Comparison of ENCODE assay signal across 10 cellular contexts in the genomic region with DNA sequence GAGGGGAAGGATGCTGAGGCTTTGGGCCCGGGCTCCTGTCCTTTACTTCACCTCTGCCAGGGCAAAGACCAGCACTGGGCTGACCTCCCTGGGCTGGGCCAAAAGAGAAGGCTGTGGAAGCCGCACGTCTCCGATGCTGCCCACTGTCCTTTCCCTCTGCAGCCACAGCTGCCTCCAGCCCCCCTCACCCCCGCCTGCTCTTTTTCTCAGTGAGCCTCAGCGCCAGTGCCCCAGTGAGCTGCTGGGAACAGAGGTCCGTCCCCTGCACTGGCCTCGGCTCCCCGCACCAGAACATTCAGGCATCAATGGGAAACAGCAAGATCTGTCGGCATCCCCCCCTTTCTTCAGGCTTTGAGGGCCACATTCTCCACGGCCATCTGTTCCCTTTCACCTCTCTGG.
A peak's percentile ranks its signal among the peaks of the same experiment; 100 is the strongest.
DNase-seq lines count a peak whose midpoint lies in the region; ATAC-seq and TF ChIP-seq lines count a peak whose summit lies in the region.
"Had no signal": no experiment of that assay in that cellular context is flagged by ENCODE, and none has a peak within 500 bp of the region (broad histone marks: within the 10 kb centered on the region; RNA-seq: fewer than 3 reads in every experiment).

No MANE protein-coding gene starts in this region.

- peaks cover 38% of the 10 kb centered on the region for H3K4me1 Mint-ChIP-seq in glutamatergic neuron (ENCODE audit: low read depth, unreplicated experiment)
- peaks cover 86% of the 10 kb centered on the region for H3K4me1 Mint-ChIP-seq in neural crest cell
- H3K4me1 Mint-ChIP-seq in activated CD8-positive, alpha-beta memory T cell treated with anti-CD3 and anti-CD28 coated beads, Interleukin-2, amount 10 ng/mL, durations not matched to agents 7 days and 5 days: no peaks in the 10 kb centered on the region
- peaks cover 45% of the 10 kb centered on the region for H3K4me1 Mint-ChIP-seq in activated naive CD8-positive, alpha-beta T cell treated with anti-CD3 and anti-CD28 coated beads, Interleukin-2, amount 50 U/mL, for 24 hours

- no peaks in the 10 kb centered on the region for H3K27me3 ChIP-seq in adipocyte (replicated peaks; ENCODE audit: control insufficient read depth, insufficient read depth, low read length)
- no peaks in the 10 kb centered on the region for H3K27me3 ChIP-seq in thyroid gland

- H3K9me3 ChIP-seq in adipocyte (ENCODE audit: control insufficient read depth, low read length) (no peaks in the 10 kb centered on the region), thyroid gland (no peaks in the 10 kb centered on the region)

- H3K4me3 Mint-ChIP-seq in glutamatergic neuron (ENCODE audit: unreplicated experiment) (no peak overlapping the region), neural crest cell (peak overlapping the region; percentile 85)
- no peak overlapping the region for H3K4me3 Mint-ChIP-seq in activated CD8-positive, alpha-beta memory T cell treated with anti-CD3 and anti-CD28 coated beads, Interleukin-2, amount 10 ng/mL, durations not matched to agents 7 days and 5 days
- H3K4me3 Mint-ChIP-seq in activated naive CD8-positive, alpha-beta T cell treated with anti-CD3 and anti-CD28 coated beads, Interleukin-2, amount 50 U/mL, for 24 hours: no peak overlapping the region

- peak overlapping the region in 2 of 3 donors; percentile 0 to 14 for H3K27ac ChIP-seq in thyroid gland

- H3K36me3 Mint-ChIP-seq in glutamatergic neuron (ENCODE audit: unreplicated experiment) (no peaks in the 10 kb centered on the region), neural crest cell (ENCODE audit: low read depth) (no peaks in the 10 kb centered on the region)
- H3K36me3 Mint-ChIP-seq in activated CD8-positive, alpha-beta memory T cell treated with anti-CD3 and anti-CD28 coated beads, Interleukin-2, amount 10 ng/mL, durations not matched to agents 7 days and 5 days: no peaks in the 10 kb centered on the region
- H3K36me3 Mint-ChIP-seq in activated naive CD4-positive, alpha-beta T cell treated with anti-CD3 and anti-CD28 coated beads, Interleukin-2, amount 50 U/mL, for 72 hours: no peaks in the 10 kb centered on the region
- no peaks in the 10 kb centered on the region for H3K36me3 Mint-ChIP-seq in activated naive CD8-positive, alpha-beta T cell treated with anti-CD3 and anti-CD28 coated beads, Interleukin-2, amount 50 U/mL, for 24 hours (ENCODE audit: low read depth)

- H3K27me3 Mint-ChIP-seq in glutamatergic neuron (ENCODE audit: unreplicated experiment): no peaks in the 10 kb centered on the region
- H3K27me3 Mint-ChIP-seq in neural crest cell (ENCODE audit: low read depth): no peaks in the 10 kb centered on the region
- no peaks in the 10 kb centered on the region for H3K27me3 Mint-ChIP-seq in activated CD8-positive, alpha-beta memory T cell treated with anti-CD3 and anti-CD28 coated beads, Interleukin-2, amount 10 ng/mL, durations not matched to agents 7 days and 5 days
- H3K27me3 Mint-ChIP-seq in activated naive CD8-positive, alpha-beta T cell treated with anti-CD3 and anti-CD28 coated beads, Interleukin-2, amount 50 U/mL, for 24 hours: no peaks in the 10 kb centered on the region

- no peak for TF ChIP-seq CTCF in glutamatergic neuron (IDR thresholded peaks at IDR 0.05; ENCODE audit: partially characterized antibody, unreplicated experiment)
- no peak for TF ChIP-seq CTCF in neural crest cell (conservative IDR thresholded peaks at IDR 0.05)
- no peak for TF ChIP-seq CTCF in thyroid gland (IDR thresholded peaks at IDR 0.05)

- H3K4me1 ChIP-seq in adipocyte (ENCODE audit: control insufficient read depth, insufficient read depth, low read length) (peaks cover 81% of the 10 kb centered on the region), thyroid gland (peaks cover 24 to 60% of the 10 kb centered on the region in 2 donors)

- peak overlapping the region; percentile 39 for H3K9ac ChIP-seq in adipocyte (ENCODE audit: low read length)

- H3K27ac Mint-ChIP-seq in glutamatergic neuron (ENCODE audit: unreplicated experiment): peak overlapping the region; percentile 39
- H3K27ac Mint-ChIP-seq in neural crest cell (ENCODE audit: unreplicated experiment): peak overlapping the region; percentile 91
- H3K27ac Mint-ChIP-seq in activated CD8-positive, alpha-beta memory T cell treated with anti-CD3 and anti-CD28 coated beads, Interleukin-2, amount 10 ng/mL, durations not matched to agents 7 days and 5 days: no peak overlapping the region
- H3K27ac Mint-ChIP-seq in activated naive CD4-positive, alpha-beta T cell treated with anti-CD3 and anti-CD28 coated beads, Interleukin-2, amount 50 U/mL, for 72 hours: peak overlapping the region in 1 of 2 donors; percentile 63
- no peak overlapping the region for H3K27ac Mint-ChIP-seq in activated naive CD8-positive, alpha-beta T cell treated with anti-CD3 and anti-CD28 coated beads, Interleukin-2, amount 50 U/mL, for 24 hours

- DNase-seq in adipocyte (ENCODE audit: low read depth) (no peak), glutamatergic neuron (peak; percentile 36), neural crest cell (ENCODE audit: low read depth, low spot score) (peak; percentile 67), thyroid gland (no peak), H4 (ENCODE audit: low spot score) (no peak)
- no peak for DNase-seq in activated CD8-positive, alpha-beta memory T cell treated with anti-CD3 and anti-CD28 coated beads, Interleukin-2, amount 10 ng/mL, durations not matched to agents 7 days and 5 days
- DNase-seq in activated naive CD4-positive, alpha-beta T cell treated with anti-CD3 and anti-CD28 coated beads, Interleukin-2, amount 50 U/mL, for 72 hours (ENCODE audit: low spot score in 2 of 2): no peak
- no peak for DNase-seq in activated naive CD8-positive, alpha-beta T cell treated with anti-CD3 and anti-CD28 coated beads, Interleukin-2, amount 50 U/mL, for 24 hours
- DNase-seq: OCI-M1, T1000 had no signal

- H3K36me3 ChIP-seq in adipocyte (ENCODE audit: control insufficient read depth, insufficient read depth, low read length, severe bottlenecking): no peaks in the 10 kb centered on the region
- H3K36me3 ChIP-seq in thyroid gland: no peaks in the 10 kb centered on the region

- no peak for ATAC-seq in activated CD8-positive, alpha-beta memory T cell treated with anti-CD3 and anti-CD28 coated beads, Interleukin-2, amount 10 ng/mL, durations not matched to agents 7 days and 5 days
- no peak for ATAC-seq in activated naive CD4-positive, alpha-beta T cell treated with anti-CD3 and anti-CD28 coated beads, Interleukin-2, amount 50 U/mL, for 72 hours
- ATAC-seq in activated naive CD8-positive, alpha-beta T cell treated with anti-CD3 and anti-CD28 coated beads, Interleukin-2, amount 50 U/mL, for 24 hours: no peak

- intact Hi-C loops in thyroid gland (cut with DNase I): no loop called here

- 86 to 89% methylated on average over 10 to 11 of the region's 11 CpGs for WGBS in thyroid gland, 2 donors

- TF ChIP-seq POLR2A in thyroid gland (IDR thresholded peaks at IDR 0.05): no peak

- H3K4me3 ChIP-seq in adipocyte (ENCODE audit: low read length): no peak overlapping the region
- no peak overlapping the region for H3K4me3 ChIP-seq in thyroid gland (replicated peaks in 1 of 3)

- peaks cover 2% of the 10 kb centered on the region for H3K9me3 Mint-ChIP-seq in glutamatergic neuron (ENCODE audit: unreplicated experiment)
- no peaks in the 10 kb centered on the region for H3K9me3 Mint-ChIP-seq in neural crest cell
- H3K9me3 Mint-ChIP-seq in activated CD8-positive, alpha-beta memory T cell treated with anti-CD3 and anti-CD28 coated beads, Interleukin-2, amount 10 ng/mL, durations not matched to agents 7 days and 5 days (ENCODE audit: low read depth): no peaks in the 10 kb centered on the region
- peaks cover 0 to 4% of the 10 kb centered on the region in 2 donors for H3K9me3 Mint-ChIP-seq in activated naive CD4-positive, alpha-beta T cell treated with anti-CD3 and anti-CD28 coated beads, Interleukin-2, amount 50 U/mL, for 72 hours
- H3K9me3 Mint-ChIP-seq in activated naive CD8-positive, alpha-beta T cell treated with anti-CD3 and anti-CD28 coated beads, Interleukin-2, amount 50 U/mL, for 24 hours: no peaks in the 10 kb centered on the region

- CTCF ChIA-PET in activated CD8-positive, alpha-beta memory T cell treated with anti-CD3 and anti-CD28 coated beads, Interleukin-2, amount 10 ng/mL, durations not matched to agents 7 days and 5 days (lab: Charles Lee): no interaction called here

Comparison
In these comparisons a context has a peak if more than half of its experiments do, and no peak if none do; other contexts are left out.
1. DNase-seq: peak in glutamatergic neuron (single experiment) and neural crest cell (single experiment); none in adipocyte (single experiment), thyroid gland (0 of 2), H4 (single experiment), activated CD8-positive, alpha-beta memory T cell treated with anti-CD3 and anti-CD28 coated beads, Interleukin-2, amount 10 ng/mL, durations not matched to agents 7 days and 5 days (single experiment), activated naive CD4-positive, alpha-beta T cell treated with anti-CD3 and anti-CD28 coated beads, Interleukin-2, amount 50 U/mL, for 72 hours (0 of 2) and activated naive CD8-positive, alpha-beta T cell treated with anti-CD3 and anti-CD28 coated beads, Interleukin-2, amount 50 U/mL, for 24 hours (single experiment).
2. H3K27ac Mint-ChIP-seq: peak in glutamatergic neuron (single experiment) and neural crest cell (single experiment); none in activated CD8-positive, alpha-beta memory T cell treated with anti-CD3 and anti-CD28 coated beads, Interleukin-2, amount 10 ng/mL, durations not matched to agents 7 days and 5 days (single experiment) and activated naive CD8-positive, alpha-beta T cell treated with anti-CD3 and anti-CD28 coated beads, Interleukin-2, amount 50 U/mL, for 24 hours (single experiment).